23 cellular contexts compared by ENCODE assay signal in genomic region chr5:139692148-139692547, GRCh38. TPM values are rescaled to one million over a fixed set of nuclear protein-coding genes. Genes with fewer than 3 reads are reported as not detected.
DNase-seq lines count a peak whose midpoint lies in the region; ATAC-seq and TF ChIP-seq lines count a peak whose summit lies in the region.
"Had no signal": no experiment of that assay in that cellular context is flagged by ENCODE, and none has a peak within 500 bp of the region (broad histone marks: within the 10 kb centered on the region; RNA-seq: fewer than 3 reads in every experiment).

No MANE protein-coding gene starts in this region.

- peaks cover 11% of the 10 kb centered on the region for H4K20me1 ChIP-seq in osteoblast (ENCODE audit: insufficient read depth, low read length)

- TF ChIP-seq CTCF in left ventricle myocardium inferior (IDR thresholded peaks at IDR 0.05; ENCODE audit: borderline replicate concordance) (no peak), osteoblast (IDR thresholded peaks at IDR 0.05; ENCODE audit: extremely low read depth, low read depth, low read length) (no peak), thyroid gland (IDR thresholded peaks at IDR 0.05) (no peak), GM10266 (IDR thresholded peaks at IDR 0.05; ENCODE audit: control insufficient read depth, insufficient read depth, low read depth, missing control alignments) (no peak)

- H3K9me3 ChIP-seq in left ventricle myocardium inferior (replicated peaks) (no peaks in the 10 kb centered on the region), osteoblast (ENCODE audit: low read depth, low read length) (no peaks in the 10 kb centered on the region), thyroid gland (no peaks in the 10 kb centered on the region)
- H3K9me3 ChIP-seq: BE2C had no signal

- no peak overlapping the region for H3K4me2 ChIP-seq in osteoblast (ENCODE audit: insufficient read depth, low read length)
- H3K4me2 ChIP-seq: KMS-11 had no signal

- no peak for TF ChIP-seq POLR2A in thyroid gland (IDR thresholded peaks at IDR 0.05)

- 50% methylated on average over 6 of the region's 6 CpGs for WGBS in thyroid gland, 2 donors

- H3K27me3 ChIP-seq in left ventricle myocardium inferior (ENCODE audit: low read depth) (no peaks in the 10 kb centered on the region), osteoblast (ENCODE audit: insufficient read depth, low read length) (no peaks in the 10 kb centered on the region), thyroid gland (no peaks in the 10 kb centered on the region)
- H3K27me3 ChIP-seq: BE2C had no signal

- H3K36me3 ChIP-seq in left ventricle myocardium inferior (no peaks in the 10 kb centered on the region), osteoblast (ENCODE audit: insufficient read depth, low read length) (peaks cover 11% of the 10 kb centered on the region), thyroid gland (no peaks in the 10 kb centered on the region)
- H3K36me3 ChIP-seq: BE2C had no signal

- H2AFZ ChIP-seq in osteoblast (ENCODE audit: low read length), result no peak overlapping the region

- H3K27ac ChIP-seq in left ventricle myocardium inferior (replicated peaks), result peak overlapping the region; percentile 33
- H3K27ac ChIP-seq in osteoblast (ENCODE audit: low read depth, low read length), result peak overlapping the region; percentile 91
- H3K27ac ChIP-seq in thyroid gland, result peak overlapping the region; percentile 20 to 74 (median 65)
- H3K27ac ChIP-seq: 22Rv1, KMS-11 had no signal

- ATAC-seq in memory B cell (ENCODE audit: low read depth), result no peak
- ATAC-seq in HG03025 (IDR thresholded peaks at IDR 0.05; ENCODE audit: low FRiP score, unreplicated experiment), result no peak

- peaks cover 24% of the 10 kb centered on the region for H3K4me1 Mint-ChIP-seq in memory B cell

- H3K79me2 ChIP-seq in osteoblast (ENCODE audit: insufficient read depth, low read length), result peaks cover 13% of the 10 kb centered on the region

- no peak overlapping the region for H3K4me3 ChIP-seq in left ventricle myocardium inferior
- H3K4me3 ChIP-seq in osteoblast (ENCODE audit: insufficient read depth, low read length), result no peak overlapping the region
- no peak overlapping the region for H3K4me3 ChIP-seq in thyroid gland (replicated peaks in 1 of 3)

- H3K27me3 Mint-ChIP-seq in memory B cell, result peaks cover 4% of the 10 kb centered on the region

- no peaks in the 10 kb centered on the region for H3K36me3 Mint-ChIP-seq in memory B cell
- H3K36me3 Mint-ChIP-seq: IgD-negative memory B cell had no signal

- no peaks in the 10 kb centered on the region for H3K9me3 Mint-ChIP-seq in memory B cell
- H3K9me3 Mint-ChIP-seq: IgD-negative memory B cell had no signal

- intact Hi-C loops in left ventricle myocardium inferior (cut with micrococcal nuclease) (loop anchor here (5.0 kb wide), 1 partner anchor 60 kb away; no protein-coding TSS in a partner anchor), cardiac septum (cut with DNase I) (no loop called here), thyroid gland (cut with DNase I) (no loop called here)

- H3K27ac Mint-ChIP-seq in memory B cell, result peak overlapping the region; percentile 15

- DNase-seq in left ventricle myocardium inferior (no peak), cardiac septum (ENCODE audit: low spot score) (no peak), memory B cell (ENCODE audit: low spot score in 2 of 2) (no peak), osteoblast (ENCODE audit: insufficient read length, low spot score, missing footprints) (no peak), thyroid gland (peak; percentile 86 to 88), GM10266 (ENCODE audit: extremely low spot score) (no peak), UCSD-AML1 (lab: John Stamatoyannopoulos, UW; ENCODE audit: unreplicated experiment) (no peak)
- DNase-seq: BE2C, Calu3, DMS79 treated with DMSO at 0.1 percent for 48 hours, GF-D8, NCI-H1048, NCI-H1417, NCI-H1694, NCI-H2029 treated with DMSO at 0.1 percent for 48 hours, NCI-H2227 treated with DMSO at 0.1 percent for 48 hours, NCI-H69, Right ventricle myocardium superior, RPMI8226 had no signal

- H3K4me3 Mint-ChIP-seq in memory B cell, result no peak overlapping the region

- H3K4me1 ChIP-seq in left ventricle myocardium inferior (peaks cover 65% of the 10 kb centered on the region), osteoblast (ENCODE audit: insufficient read depth, low read length) (peaks cover 64% of the 10 kb centered on the region), thyroid gland (peaks cover 40 to 60% of the 10 kb centered on the region in 2 donors)

RNA-seq across cellular contexts. Expression of gene CXXC5, which starts 44.0 kb away (rescaled TPM):
- total RNA-seq in left ventricle myocardium inferior (56.9 TPM), cardiac septum (49.3 TPM), osteoblast (186 and 210 TPM in 2 replicates), thyroid gland (10 to 100 TPM; 52.3 to 81.8 (median 62.6) TPM)

Comparison
In these comparisons a context has a peak if more than half of its experiments do, and no peak if none do; other contexts are left out.
1. DNase-seq: peak in thyroid gland (2 of 2); none in left ventricle myocardium inferior (single experiment), cardiac septum (single experiment), memory B cell (0 of 2), osteoblast (single experiment), GM10266 (single experiment) and UCSD-AML1 (single experiment).
2. H3K27ac ChIP-seq: peak in every context shown above with its lines; median percentile 91 in osteoblast; 65 in thyroid gland; 33 in left ventricle myocardium inferior.